In genomic region chr7:75534727-75535307, GRCh38 we compare ENCODE assay signal across 8 cellular contexts.
DNase-seq lines count a peak whose midpoint lies in the region; ATAC-seq and TF ChIP-seq lines count a peak whose summit lies in the region.

No MANE protein-coding gene starts in this region.

- peak; percentile 84 for ATAC-seq in GM18499 (IDR thresholded peaks at IDR 0.05; ENCODE audit: insufficient read depth, unreplicated experiment)
- ATAC-seq in HG02798 (IDR thresholded peaks at IDR 0.05; ENCODE audit: poor library complexity, unreplicated experiment) = peak; percentile 65

- H3K9me3 Mint-ChIP-seq in nephron progenitor cell = no peaks in the 10 kb centered on the region

- no peak overlapping the region for H3K4me3 Mint-ChIP-seq in nephron progenitor cell

- peaks cover 29% of the 10 kb centered on the region for H3K36me3 Mint-ChIP-seq in nephron progenitor cell (ENCODE audit: low read depth)

- TF ChIP-seq CTCF in nephron progenitor cell (IDR thresholded peaks at IDR 0.05) = no peak

- DNase-seq in SKM-1 treated with dmso at 0.1 percent for 144 hours (lab: John Stamatoyannopoulos, UW; ENCODE audit: unreplicated experiment) (peak; percentile 57), nephron progenitor cell (no peak), ecto neural progenitor cell (ENCODE audit: low spot score) (no peak), COR-L47 (lab: John Stamatoyannopoulos, UW) (no peak), NCI-H1092 treated with DMSO at 0.1 percent for 48 hours (lab: John Stamatoyannopoulos, UW) (no peak), retina (no peak)

- peaks cover 2% of the 10 kb centered on the region for H3K27me3 Mint-ChIP-seq in nephron progenitor cell (ENCODE audit: low read depth, poor library complexity)

- peak overlapping the region; percentile 82 for H3K27ac Mint-ChIP-seq in nephron progenitor cell

- H3K4me1 Mint-ChIP-seq in nephron progenitor cell = peaks cover 11% of the 10 kb centered on the region
